Comparison of ENCODE assay signal across 11 cellular contexts in genomic region chr10:72298774-72299519, GRCh38. TPM values are rescaled to one million over a fixed set of nuclear protein-coding genes. Genes with fewer than 3 reads are reported as not detected.
DNase-seq lines count a peak whose midpoint lies in the region; ATAC-seq and TF ChIP-seq lines count a peak whose summit lies in the region.
"Had no signal": no experiment of that assay in that cellular context is flagged by ENCODE, and none has a peak within 500 bp of the region (broad histone marks: within the 10 kb centered on the region; RNA-seq: fewer than 3 reads in every experiment).

No MANE protein-coding gene starts in this region.

- no peaks in the 10 kb centered on the region for H3K9me3 ChIP-seq in CD8-positive, alpha-beta memory T cell (ENCODE audit: low read length)
- H3K9me3 ChIP-seq in RWPE2 (ENCODE audit: severe bottlenecking) (no peaks in the 10 kb centered on the region), esophagus (ENCODE audit: control insufficient read depth in 2 of 2, insufficient read depth in 1 of 2, low read depth in 1 of 2, low read length in 1 of 2) (no peaks in the 10 kb centered on the region)
- H3K9me3 ChIP-seq: SJSA1 had no signal

- WGBS in esophagus, 2 donors, result 85 to 88% methylated on average over 13 of the region's 13 CpGs

- H3K4me1 Mint-ChIP-seq in CD8-positive, alpha-beta memory T cell, result peaks cover 36 to 61% (median 44%) of the 10 kb centered on the region in 3 donors

- CTCF ChIA-PET in CD8-positive, alpha-beta memory T cell (lab: Charles Lee), result no interaction called here

- no peak for DNase-seq in CD8-positive, alpha-beta memory T cell
- no peak for DNase-seq in RWPE2 (ENCODE audit: low spot score)
- peak; percentile 20 for DNase-seq in retina
- DNase-seq in HuH-7.5 (ENCODE audit: low spot score), result no peak
- DNase-seq in stimulated activated naive CD4-positive, alpha-beta T cell treated with Interleukin-2 at 50 U/mL for 16 hours (lab: John Stamatoyannopoulos, UW), result no peak
- no peak for DNase-seq in NCI-H1694 treated with DMSO at 0.1 percent for 48 hours (lab: John Stamatoyannopoulos, UW)
- DNase-seq: activated effector memory CD4-positive, alpha-beta T cell treated with Interleukin-2 at 50 U/mL for 16 hours; GM23248 had no signal

- no peak overlapping the region for H3K4me3 ChIP-seq in CD8-positive, alpha-beta memory T cell (ENCODE audit: low read length)
- H3K4me3 ChIP-seq in RWPE2 (ENCODE audit: severe bottlenecking), result no peak overlapping the region
- H3K4me3 ChIP-seq in esophagus (ENCODE audit: low read depth in 1 of 2, low read length in 2 of 2), result no peak overlapping the region

- H3K27me3 Mint-ChIP-seq in CD8-positive, alpha-beta memory T cell, result peaks cover 0 to 4% of the 10 kb centered on the region in 2 donors

- no peak for TF ChIP-seq CTCF in RWPE2 (IDR thresholded peaks at IDR 0.05; ENCODE audit: poor library complexity, severe bottlenecking)

- H3K27me3 ChIP-seq in CD8-positive, alpha-beta memory T cell (ENCODE audit: insufficient read depth, low read length, poor library complexity, severe bottlenecking), result no peaks in the 10 kb centered on the region
- H3K27me3 ChIP-seq in RWPE2 (ENCODE audit: insufficient read depth, poor library complexity, severe bottlenecking) (no peaks in the 10 kb centered on the region), esophagus (ENCODE audit: control insufficient read depth in 1 of 2, insufficient read depth in 2 of 2, low read length in 2 of 2) (no peaks in the 10 kb centered on the region)
- H3K27me3 ChIP-seq: SJSA1 had no signal

- peaks cover 48% of the 10 kb centered on the region for H3K4me1 ChIP-seq in CD8-positive, alpha-beta memory T cell (ENCODE audit: insufficient read depth, low read length)
- H3K4me1 ChIP-seq in RWPE2 (ENCODE audit: insufficient read depth, poor library complexity, severe bottlenecking) (peaks cover 26% of the 10 kb centered on the region), esophagus (ENCODE audit: control insufficient read depth in 2 of 2, insufficient read depth in 2 of 2, low read length in 1 of 2) (peaks cover 0 to 15% of the 10 kb centered on the region in 2 donors)

- POLR2A ChIA-PET in CD8-positive, alpha-beta memory T cell (lab: Charles Lee), result interaction anchor here (0.6 to 0.7 kb wide), 2 partner anchors 82 to 1418 kb away, joined by 3 read pairs; no protein-coding TSS in a partner anchor

- H3K4me3 Mint-ChIP-seq in CD8-positive, alpha-beta memory T cell, result peak overlapping the region in 1 of 7 donors; percentile 51

- H3K27ac ChIP-seq in CD8-positive, alpha-beta memory T cell (ENCODE audit: low read depth, low read length), result peak overlapping the region; percentile 98
- H3K27ac ChIP-seq in RWPE2 (ENCODE audit: poor library complexity, severe bottlenecking), result peak overlapping the region; percentile 94
- H3K27ac ChIP-seq in esophagus (ENCODE audit: low read depth in 2 of 2, low read length in 1 of 2), result peak overlapping the region; percentile 94 to 97

- no peaks in the 10 kb centered on the region for H3K36me3 ChIP-seq in CD8-positive, alpha-beta memory T cell (ENCODE audit: insufficient read depth, low read length)
- 0 out of 2 replicates have a peak, but pooled peaks cover 6% of the 10 kb centered on the region for H3K36me3 ChIP-seq in RWPE2 (ENCODE audit: low read depth)
- no peaks in the 10 kb centered on the region for H3K36me3 ChIP-seq in esophagus (ENCODE audit: control insufficient read depth in 2 of 2, insufficient read depth in 2 of 2, low read length in 1 of 2)
- H3K36me3 ChIP-seq: SJSA1 had no signal

- H3K9me3 Mint-ChIP-seq in CD8-positive, alpha-beta memory T cell, result peaks cover 0 to 2% (median 0%) of the 10 kb centered on the region in 5 donors

- H3K36me3 Mint-ChIP-seq in CD8-positive, alpha-beta memory T cell, result no peaks in the 10 kb centered on the region

- ATAC-seq in RWPE2 (ENCODE audit: low read depth), result no peak
- ATAC-seq in GM19324 (IDR thresholded peaks at IDR 0.05; ENCODE audit: low FRiP score, unreplicated experiment), result no peak

- H3K27ac Mint-ChIP-seq in CD8-positive, alpha-beta memory T cell, result peak overlapping the region; percentile 97 to 100 (median 99)

RNA-seq across cellular contexts. Expression of gene DDIT4, which starts 25.2 kb away (rescaled TPM):
- total RNA-seq in CD8-positive, alpha-beta memory T cell, result 100 to 1,000 TPM; 144 to 156 TPM
- polyA plus RNA-seq in CD8-positive, alpha-beta memory T cell, result 183 TPM
- polyA plus RNA-seq in esophagus, result 100 to 1,000 TPM; 230 to 332 TPM

RNA-seq across cellular contexts. Expression of gene DNAJB12, which starts 55.8 kb away (rescaled TPM):
- total RNA-seq in CD8-positive, alpha-beta memory T cell, result 10 to 100 TPM; 29.4 to 30.4 TPM
- polyA plus RNA-seq in CD8-positive, alpha-beta memory T cell, result 28.0 TPM
- 10 to 100 TPM; 18.4 to 20.7 TPM for polyA plus RNA-seq in esophagus
